In genomic region chr1:234926252-234926573, GRCh38 we compare ENCODE assay signal across 10 cellular contexts.
A peak's percentile ranks its signal among the peaks of the same experiment; 100 is the strongest.
DNase-seq lines count a peak whose midpoint lies in the region; ATAC-seq, FAIRE-seq and TF ChIP-seq lines count a peak whose summit lies in the region.
"Had no signal": no experiment of that assay in that cellular context is flagged by ENCODE, and none has a peak within 500 bp of the region (broad histone marks: within the 10 kb centered on the region; RNA-seq: fewer than 3 reads in every experiment).

No MANE protein-coding gene starts in this region.

- no peaks in the 10 kb centered on the region for H3K36me3 ChIP-seq in OCI-LY1 (ENCODE audit: insufficient read depth, low read length)
- no peaks in the 10 kb centered on the region for H3K36me3 ChIP-seq in endothelial cell of umbilical vein (ENCODE audit: control insufficient read depth in 2 of 2, extremely low read depth in 1 of 2, insufficient read depth in 2 of 2, low read length in 2 of 2)
- H3K36me3 ChIP-seq: WERI-Rb-1 had no signal

- no peaks in the 10 kb centered on the region for H3K9me2 ChIP-seq in OCI-LY1 (ENCODE audit: low read depth, low read length)

- TF ChIP-seq CTCF in OCI-LY1 (IDR thresholded peaks at IDR 0.05; ENCODE audit: low read length) (no peak), endothelial cell of umbilical vein (IDR thresholded peaks at IDR 0.05; ENCODE audit: extremely low read depth in 1 of 2, insufficient read depth in 1 of 2, low read depth in 1 of 2, low read length in 2 of 2) (no peak)

- peak overlapping the region; percentile 31 for H3K9ac ChIP-seq in OCI-LY1 (ENCODE audit: low read length)
- H3K9ac ChIP-seq in endothelial cell of umbilical vein (replicated peaks; ENCODE audit: extremely low read depth, insufficient read depth, low read length) = peak overlapping the region; percentile 58

- TF ChIP-seq POLR2A in endothelial cell of umbilical vein (IDR thresholded peaks at IDR 0.05; ENCODE audit: low read depth, low read length) = no peak

- FAIRE-seq in GM19239 (lab: Jason Lieb, UNC) = peak; percentile 18
- no peak for FAIRE-seq in endothelial cell of umbilical vein (lab: Jason Lieb, UNC)

- H4K20me1 ChIP-seq in OCI-LY1 (ENCODE audit: insufficient read depth, low read length) = no peaks in the 10 kb centered on the region
- H4K20me1 ChIP-seq in endothelial cell of umbilical vein (replicated peaks; ENCODE audit: control insufficient read depth, extremely low read depth, insufficient read depth, low read length) = no peaks in the 10 kb centered on the region

- H3K4me2 ChIP-seq in OCI-LY1 (ENCODE audit: low read length) (peak overlapping the region; percentile 51), endothelial cell of umbilical vein (ENCODE audit: insufficient read depth, low read length) (peak overlapping the region; percentile 19)

- H3F3A ChIP-seq in OCI-LY1 (ENCODE audit: insufficient read depth, low read length) = no peaks in the 10 kb centered on the region

- CTCF ChIA-PET in endothelial cell of umbilical vein (lab: Charles Lee) = interaction anchor here (0.8 to 2.4 kb wide), 15 partner anchors 8 to 427 kb away, joined by 3 to 12 read pairs (median 5); no protein-coding TSS in a partner anchor

- H3K9me1 ChIP-seq in endothelial cell of umbilical vein (replicated peaks; ENCODE audit: control insufficient read depth, extremely low read depth, insufficient read depth, low read length) = no peaks in the 10 kb centered on the region

- intact Hi-C loops in endothelial cell of umbilical vein (cut with micrococcal nuclease) = loop anchor here (1.0 kb wide), 5 partner anchors 35 to 202 kb away; no protein-coding TSS in a partner anchor
- intact Hi-C loops in sciatic nerve (cut with DNase I) = loop anchor here (10.0 kb wide), 1 partner anchor 961 kb away; no protein-coding TSS in a partner anchor

- H3K27ac ChIP-seq in OCI-LY1 (ENCODE audit: low read depth, low read length, poor library complexity, severe bottlenecking) (peak overlapping the region; percentile 90), endothelial cell of umbilical vein (ENCODE audit: insufficient read depth, low read depth, low read length) (peak overlapping the region; percentile 90)
- H3K27ac ChIP-seq: HL-60, WERI-Rb-1 had no signal

- DNase-seq in GM19239 (ENCODE audit: insufficient read length, low spot score) (no peak), endothelial cell of umbilical vein (ENCODE audit: low read depth, low spot score) (no peak), retina (peak; percentile 50), sciatic nerve (ENCODE audit: low spot score) (no peak), NCI-H1436 treated with DMSO at 0.1 percent for 48 hours (lab: John Stamatoyannopoulos, UW) (no peak)
- no peak for DNase-seq in stimulated activated CD4-positive, alpha-beta T cell treated with anti-CD3 and anti-CD28 coated beads, Interleukin-1b, Interleukin-23, amount 100 ng/mL, for 48 hours

- no peaks in the 10 kb centered on the region for H3K27me3 ChIP-seq in OCI-LY1 (ENCODE audit: insufficient read depth, low read length)
- no peaks in the 10 kb centered on the region for H3K27me3 ChIP-seq in endothelial cell of umbilical vein (ENCODE audit: control insufficient read depth in 2 of 2, insufficient read depth in 2 of 2, low read length in 2 of 2)

- H3K9me3 ChIP-seq in OCI-LY1 (ENCODE audit: low read length) = no peaks in the 10 kb centered on the region
- H3K9me3 ChIP-seq in endothelial cell of umbilical vein (replicated peaks; ENCODE audit: control insufficient read depth, insufficient read depth, low read length) = no peaks in the 10 kb centered on the region

- dilution Hi-C loops in endothelial cell of umbilical vein (cut with MboI; ENCODE audit: extremely low pct_ligation_motif_present, low sequenced_read_pairs) = no loop called here

- peaks cover 48% of the 10 kb centered on the region for H3K4me1 ChIP-seq in OCI-LY1 (ENCODE audit: insufficient read depth, low read length, severe bottlenecking)
- peaks cover 37% of the 10 kb centered on the region for H3K4me1 ChIP-seq in endothelial cell of umbilical vein (ENCODE audit: control insufficient read depth, extremely low read depth, insufficient read depth, low read length)

- H3K4me3 ChIP-seq in OCI-LY1 (ENCODE audit: low read depth, low read length, poor library complexity, severe bottlenecking) (peak overlapping the region; percentile 19), endothelial cell of umbilical vein (replicated peaks in 1 of 3; ENCODE audit: insufficient read depth in 1 of 3, low read depth in 1 of 3, low read length in 3 of 3) (no peak overlapping the region)

- H3K79me2 ChIP-seq in OCI-LY1 (ENCODE audit: insufficient read depth, low read length) (no peaks in the 10 kb centered on the region), endothelial cell of umbilical vein (ENCODE audit: control insufficient read depth, insufficient read depth, low read length) (no peaks in the 10 kb centered on the region)

- POLR2A ChIA-PET in endothelial cell of umbilical vein (lab: Charles Lee) = interaction anchor here (0.6 kb wide), 1 partner anchor 60 kb away, joined by 12 read pairs; no protein-coding TSS in a partner anchor

- no peak for ATAC-seq in sciatic nerve
- ATAC-seq in HG02610 (IDR thresholded peaks at IDR 0.05; ENCODE audit: unreplicated experiment) = no peak

- no peak overlapping the region for H2AFZ ChIP-seq in OCI-LY1 (ENCODE audit: low read length)
- no peak overlapping the region for H2AFZ ChIP-seq in endothelial cell of umbilical vein (ENCODE audit: low read depth, low read length)

- no TSS peak for BruUV-seq in endothelial cell of umbilical vein (replicated peaks; lab: Mats Ljungman, UMichigan)

TF ChIP-seq in endothelial cell of umbilical vein, 7 proteins besides CTCF, POLR2A, EP300 and RAD21:
- TF ChIP-seq EZH2 (IDR thresholded peaks at IDR 0.05; ENCODE audit: borderline replicate concordance, low read depth, low read length, severe bottlenecking) (no peak), FOS (IDR thresholded peaks at IDR 0.05; ENCODE audit: borderline replicate concordance, insufficient read depth, low read length) (no peak), JUN (IDR thresholded peaks at IDR 0.05; ENCODE audit: borderline replicate concordance, insufficient read depth, insufficient read length, low read depth) (no peak), GATA2 (IDR thresholded peaks at IDR 0.05; ENCODE audit: insufficient read depth, insufficient read length, low read depth, low read length) (no peak), POLR2AphosphoS5 (IDR thresholded peaks at IDR 0.05; ENCODE audit: insufficient read depth, low read depth, low read length) (no peak), MYC (IDR thresholded peaks at IDR 0.05; ENCODE audit: low read depth, low read length) (no peak), MAX (IDR thresholded peaks at IDR 0.05; ENCODE audit: insufficient read depth, insufficient read length) (no peak)
